ENCODE assay signal across 22 cellular contexts in genomic region chr5:173353070-173353379, GRCh38. TPM values are rescaled to one million over a fixed set of nuclear protein-coding genes. Genes with fewer than 3 reads are reported as not detected.
"Had no signal": no experiment of that assay in that cellular context is flagged by ENCODE, and none has a peak within 500 bp of the region (broad histone marks: within the 10 kb centered on the region; RNA-seq: fewer than 3 reads in every experiment).

No MANE protein-coding gene starts in this region.

- H3K4me2 ChIP-seq: KMS-11 had no signal

- H3K4me1 Mint-ChIP-seq: IgD-negative memory B cell had no signal

- H3K9ac ChIP-seq: KMS-11 had no signal

- H3K4me3 Mint-ChIP-seq: IgD-negative memory B cell had no signal

- H3K36me3 Mint-ChIP-seq: IgD-negative memory B cell had no signal

- DNase-seq: Kasumi-1, MM.1S, NCI-H1092 treated with DMSO at 0.1 percent for 48 hours, NCI-H1436, NCI-H187, NCI-H2029, NCI-H2081 treated with DMSO at 0.1 percent for 48 hours, NCI-H2171, NCI-H226, NCI-H446, NCI-H510A, NCI-H524 treated with DMSO at 0.1 percent for 48 hours, NCI-H69, NCI-H774, RPMI8226, SHP77 treated with DMSO at 0.1 percent for 48 hours, SJCRH30 had no signal

- H3K4me3 ChIP-seq: K562, SJCRH30 had no signal

- H3K4me1 ChIP-seq: SJCRH30 had no signal

- ATAC-seq: K562, SK-N-SH treated with all-trans-retinoic acid at 6 μM for 48 hours had no signal

- H3K27ac ChIP-seq: KMS-11, SJCRH30 had no signal

- H3K36me3 ChIP-seq: SJCRH30 had no signal

- H3K27ac Mint-ChIP-seq: IgD-negative memory B cell had no signal

RNA-seq across cellular contexts. Expression of gene STC2, which starts 24.8 kb away (rescaled TPM):
- total RNA-seq: HT-29 had no signal
- polyA plus RNA-seq: IgD-negative memory B cell had no signal
